ENCODE assay signal across 9 cellular contexts in the genomic region with DNA sequence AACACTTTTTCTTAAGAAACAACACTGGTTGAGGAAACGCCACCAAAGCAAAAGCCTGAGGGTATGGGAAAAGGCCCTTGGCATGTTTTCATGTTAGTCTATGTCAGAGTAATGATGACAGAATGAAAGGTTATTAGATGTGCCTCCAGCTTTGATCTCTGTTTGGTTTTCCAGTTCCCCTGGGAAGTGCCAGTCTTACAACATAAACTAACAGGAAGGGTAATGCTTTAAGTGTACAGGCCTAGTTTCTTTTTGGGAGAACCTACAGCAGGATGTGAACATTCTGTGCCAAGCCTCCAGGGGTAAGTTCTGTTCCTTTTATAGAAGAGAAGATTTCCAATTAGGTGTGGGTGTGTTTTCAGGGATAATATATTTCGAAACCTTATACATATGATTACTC.
DNase-seq lines count a peak whose midpoint lies in the region; ATAC-seq and TF ChIP-seq lines count a peak whose summit lies in the region.
"Had no signal": no experiment of that assay in that cellular context is flagged by ENCODE, and none has a peak within 500 bp of the region (broad histone marks: within the 10 kb centered on the region; RNA-seq: fewer than 3 reads in every experiment).

No MANE protein-coding gene starts in this region.

- TF ChIP-seq EP300 in gastroesophageal sphincter (IDR thresholded peaks at IDR 0.05) = no peak

- TF ChIP-seq CTCF in VCaP (conservative IDR thresholded peaks at IDR 0.05) (no peak), gastroesophageal sphincter (IDR thresholded peaks at IDR 0.05) (no peak)

- H3K36me3 ChIP-seq in gastroesophageal sphincter = no peaks in the 10 kb centered on the region

- ATAC-seq in gastroesophageal sphincter = no peak

- no peak for TF ChIP-seq POLR2A in gastroesophageal sphincter (IDR thresholded peaks at IDR 0.05)

- H3K4me3 ChIP-seq in gastroesophageal sphincter = no peak overlapping the region
- H3K4me3 ChIP-seq in skeletal muscle cell (ENCODE audit: low read depth, low read length) = no peak overlapping the region

- no peaks in the 10 kb centered on the region for H3K27me3 ChIP-seq in gastroesophageal sphincter

- in situ Hi-C loops in G401 (cut with HindIII; ENCODE audit: low sequenced_read_pairs) = no loop called here

- H3K9me3 ChIP-seq in gastroesophageal sphincter = no peaks in the 10 kb centered on the region

- WGBS in gastroesophageal sphincter (ENCODE audit: low coverage in 1 of 2), 2 donors = 50 to 70% methylated on average over 2 of the region's 2 CpGs

- peaks cover 8 to 32% (median 11%) of the 10 kb centered on the region in 3 donors for H3K4me1 ChIP-seq in gastroesophageal sphincter

- DNase-seq in G401 (ENCODE audit: low spot score) (peak; percentile 47), skeletal muscle cell (ENCODE audit: low read depth) (peak; percentile 98), retina (no peak), NCI-H187 (lab: John Stamatoyannopoulos, UW) (no peak)
- no peak for DNase-seq in activated CD4-positive, CD25-positive, alpha-beta regulatory T cell treated with anti-CD3 and anti-CD28 coated beads, Interleukin-2, amount 50 U/mL, for 72 hours
- no peak for DNase-seq in stimulated activated CD4-positive, alpha-beta T cell treated with anti-CD3 and anti-CD28 coated beads, Interleukin-2, amount 100 ng/mL, for 24 hours
- DNase-seq: NCI-H774 had no signal

- H3K27ac ChIP-seq in VCaP = peak overlapping the region; percentile 61
- H3K27ac ChIP-seq in gastroesophageal sphincter = peak overlapping the region; percentile 65 to 80 (median 73)

Comparison
In these comparisons a context has a peak if more than half of its experiments do, and no peak if none do; other contexts are left out.
1. DNase-seq: peak in G401 (single experiment) and skeletal muscle cell (single experiment); none in retina (single experiment), activated CD4-positive, CD25-positive, alpha-beta regulatory T cell treated with anti-CD3 and anti-CD28 coated beads, Interleukin-2, amount 50 U/mL, for 72 hours (single experiment), stimulated activated CD4-positive, alpha-beta T cell treated with anti-CD3 and anti-CD28 coated beads, Interleukin-2, amount 100 ng/mL, for 24 hours (0 of 2) and NCI-H187 (0 of 2).